ENCODE assay signal across 1 cellular context in the genomic region with DNA sequence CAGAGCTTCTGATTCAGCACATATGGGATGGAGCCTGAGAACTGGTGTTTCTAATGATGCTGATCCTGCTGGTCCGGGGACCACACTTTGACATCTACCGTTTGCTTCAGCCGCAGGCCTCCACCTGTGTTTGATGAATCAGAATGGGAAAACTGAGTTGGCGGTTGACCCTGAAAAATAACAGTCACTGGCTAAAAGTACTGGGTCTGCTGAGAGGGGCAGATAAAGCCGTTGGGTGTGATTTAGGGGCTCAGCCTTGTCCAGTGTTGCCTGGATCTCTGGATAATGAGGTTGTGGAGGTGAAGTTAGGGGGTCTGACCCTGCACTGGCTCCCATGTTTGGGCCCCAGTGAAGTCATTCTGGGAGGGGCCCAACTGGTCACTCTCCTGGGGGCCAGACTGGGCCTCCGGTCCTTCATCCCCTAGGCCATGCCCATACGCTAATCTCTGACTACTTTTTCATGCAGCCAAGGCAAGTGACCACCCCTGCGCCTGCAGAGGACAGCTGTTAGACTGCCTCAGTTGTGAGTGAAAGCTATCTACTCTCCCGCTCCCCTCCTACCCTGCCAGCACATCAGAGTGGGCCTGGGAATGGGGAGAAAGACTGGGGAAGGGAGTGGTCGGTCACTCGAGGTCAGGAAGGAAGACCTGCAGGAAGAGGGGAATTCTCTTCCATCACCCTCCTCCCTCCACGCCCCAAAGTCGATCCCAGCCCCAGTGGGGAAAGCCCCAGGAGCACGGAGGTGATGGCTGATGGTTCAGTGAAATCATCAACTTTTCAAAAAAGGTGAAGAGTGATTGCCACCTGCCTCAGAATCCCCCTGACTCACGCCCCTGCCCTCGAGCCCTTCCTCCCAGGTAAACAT.
TF ChIP-seq lines count a peak whose summit lies in the region.

No MANE protein-coding gene starts in this region.

TF ChIP-seq in HepG2, 621 proteins besides CTCF, POLR2A, EP300 and RAD21:
- TF ChIP-seq ZNF326 (CRISPR knock-in tag; IDR thresholded peaks at IDR 0.05; ENCODE audit: borderline replicate concordance) = no peak
- TF ChIP-seq, protein P1, sequence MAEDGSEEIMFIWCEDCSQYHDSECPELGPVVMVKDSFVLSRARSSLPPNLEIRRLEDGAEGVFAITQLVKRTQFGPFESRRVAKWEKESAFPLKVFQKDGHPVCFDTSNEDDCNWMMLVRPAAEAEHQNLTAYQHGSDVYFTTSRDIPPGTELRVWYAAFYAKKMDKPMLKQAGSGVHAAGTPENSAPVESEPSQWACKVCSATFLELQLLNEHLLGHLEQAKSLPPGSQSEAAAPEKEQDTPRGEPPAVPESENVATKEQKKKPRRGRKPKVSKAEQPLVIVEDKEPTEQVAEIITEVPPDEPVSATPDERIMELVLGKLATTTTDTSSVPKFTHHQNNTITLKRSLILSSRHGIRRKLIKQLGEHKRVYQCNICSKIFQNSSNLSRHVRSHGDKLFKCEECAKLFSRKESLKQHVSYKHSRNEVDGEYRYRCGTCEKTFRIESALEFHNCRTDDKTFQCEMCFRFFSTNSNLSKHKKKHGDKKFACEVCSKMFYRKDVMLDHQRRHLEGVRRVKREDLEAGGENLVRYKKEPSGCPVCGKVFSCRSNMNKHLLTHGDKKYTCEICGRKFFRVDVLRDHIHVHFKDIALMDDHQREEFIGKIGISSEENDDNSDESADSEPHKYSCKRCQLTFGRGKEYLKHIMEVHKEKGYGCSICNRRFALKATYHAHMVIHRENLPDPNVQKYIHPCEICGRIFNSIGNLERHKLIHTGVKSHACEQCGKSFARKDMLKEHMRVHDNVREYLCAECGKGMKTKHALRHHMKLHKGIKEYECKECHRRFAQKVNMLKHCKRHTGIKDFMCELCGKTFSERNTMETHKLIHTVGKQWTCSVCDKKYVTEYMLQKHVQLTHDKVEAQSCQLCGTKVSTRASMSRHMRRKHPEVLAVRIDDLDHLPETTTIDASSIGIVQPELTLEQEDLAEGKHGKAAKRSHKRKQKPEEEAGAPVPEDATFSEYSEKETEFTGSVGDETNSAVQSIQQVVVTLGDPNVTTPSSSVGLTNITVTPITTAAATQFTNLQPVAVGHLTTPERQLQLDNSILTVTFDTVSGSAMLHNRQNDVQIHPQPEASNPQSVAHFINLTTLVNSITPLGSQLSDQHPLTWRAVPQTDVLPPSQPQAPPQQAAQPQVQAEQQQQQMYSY (CRISPR knock-in tag; IDR thresholded peaks at IDR 0.05) = peak; percentile 82; the same call in 1 of the 2 replicates
- TF ChIP-seq, protein P2, sequence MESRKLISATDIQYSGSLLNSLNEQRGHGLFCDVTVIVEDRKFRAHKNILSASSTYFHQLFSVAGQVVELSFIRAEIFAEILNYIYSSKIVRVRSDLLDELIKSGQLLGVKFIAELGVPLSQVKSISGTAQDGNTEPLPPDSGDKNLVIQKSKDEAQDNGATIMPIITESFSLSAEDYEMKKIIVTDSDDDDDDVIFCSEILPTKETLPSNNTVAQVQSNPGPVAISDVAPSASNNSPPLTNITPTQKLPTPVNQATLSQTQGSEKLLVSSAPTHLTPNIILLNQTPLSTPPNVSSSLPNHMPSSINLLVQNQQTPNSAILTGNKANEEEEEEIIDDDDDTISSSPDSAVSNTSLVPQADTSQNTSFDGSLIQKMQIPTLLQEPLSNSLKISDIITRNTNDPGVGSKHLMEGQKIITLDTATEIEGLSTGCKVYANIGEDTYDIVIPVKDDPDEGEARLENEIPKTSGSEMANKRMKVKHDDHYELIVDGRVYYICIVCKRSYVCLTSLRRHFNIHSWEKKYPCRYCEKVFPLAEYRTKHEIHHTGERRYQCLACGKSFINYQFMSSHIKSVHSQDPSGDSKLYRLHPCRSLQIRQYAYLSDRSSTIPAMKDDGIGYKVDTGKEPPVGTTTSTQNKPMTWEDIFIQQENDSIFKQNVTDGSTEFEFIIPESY (CRISPR knock-in tag; IDR thresholded peaks at IDR 0.05) = peak; percentile 78
- no peak for TF ChIP-seq ZNF598 (CRISPR knock-in tag; IDR thresholded peaks at IDR 0.05; ENCODE audit: borderline replicate concordance)
TF ChIP-seq in HepG2: peak in this region for 2.
